8 cellular contexts compared by ENCODE assay signal in genomic region chr11:101915811-101916291, GRCh38. TPM values are rescaled to one million over a fixed set of nuclear protein-coding genes. Genes with fewer than 3 reads are reported as not detected.
A peak's percentile ranks its signal among the peaks of the same experiment; 100 is the strongest.
DNase-seq lines count a peak whose midpoint lies in the region; ATAC-seq lines count a peak whose summit lies in the region.

No MANE protein-coding gene starts in this region.

- peak; percentile 32 to 46 for DNase-seq in AML-193 (lab: John Stamatoyannopoulos, UW)
- DNase-seq in SIG-M5 treated with dmso at 0.1 percent for 504 hours (lab: John Stamatoyannopoulos, UW; ENCODE audit: unreplicated experiment) = peak; percentile 54
- peak in 2 of 10 donors; percentile 4 to 11 for DNase-seq in naive thymus-derived CD8-positive, alpha-beta T cell
- DNase-seq in stimulated activated CD4-positive, alpha-beta T cell treated with anti-CD3 and anti-CD28 coated beads, Interleukin-4, amount 100 ng/mL, for 24 hours = no peak
- DNase-seq in NCI-H146 treated with DMSO at 0.1 percent for 48 hours (lab: John Stamatoyannopoulos, UW; ENCODE audit: unreplicated experiment) = no peak

- no peaks in the 10 kb centered on the region for H3K9me3 ChIP-seq in endocrine pancreas (ENCODE audit: control insufficient read depth, low read length)

- POLR2A ChIA-PET in naive thymus-derived CD8-positive, alpha-beta T cell (lab: Charles Lee) = no interaction called here

- H3K9ac ChIP-seq in endocrine pancreas (ENCODE audit: control insufficient read depth, insufficient read depth, low read length) = peak overlapping the region; percentile 27

- H3K36me3 ChIP-seq in endocrine pancreas (ENCODE audit: control insufficient read depth, insufficient read depth, low read length) = no peaks in the 10 kb centered on the region

- peak; percentile 44 for ATAC-seq in GM18511 (IDR thresholded peaks at IDR 0.05; ENCODE audit: unreplicated experiment)
- peak; percentile 35 for ATAC-seq in HG03139 (IDR thresholded peaks at IDR 0.05; ENCODE audit: unreplicated experiment)
- ATAC-seq in naive thymus-derived CD8-positive, alpha-beta T cell = no peak

- H3K4me3 ChIP-seq in endocrine pancreas (ENCODE audit: control insufficient read depth, insufficient read depth, low read length) = peak overlapping the region; percentile 97

- peaks cover 26% of the 10 kb centered on the region for H3K4me1 ChIP-seq in endocrine pancreas (ENCODE audit: control insufficient read depth, insufficient read depth, low read length)

- H3K4me1 Mint-ChIP-seq in naive thymus-derived CD8-positive, alpha-beta T cell = peaks cover 4 to 34% (median 25%) of the 10 kb centered on the region in 4 donors

- H3K36me3 Mint-ChIP-seq in naive thymus-derived CD8-positive, alpha-beta T cell = no peaks in the 10 kb centered on the region

- peak overlapping the region; percentile 90 to 98 (median 94) for H3K4me3 Mint-ChIP-seq in naive thymus-derived CD8-positive, alpha-beta T cell

- H3K27me3 ChIP-seq in endocrine pancreas (ENCODE audit: control insufficient read depth, insufficient read depth, low read length) = no peaks in the 10 kb centered on the region

- peak overlapping the region; percentile 79 to 97 (median 90) for H3K27ac Mint-ChIP-seq in naive thymus-derived CD8-positive, alpha-beta T cell

- H3K27me3 Mint-ChIP-seq in naive thymus-derived CD8-positive, alpha-beta T cell = peaks cover 0 to 11% (median 4%) of the 10 kb centered on the region in 5 donors

- H3K9me3 Mint-ChIP-seq in naive thymus-derived CD8-positive, alpha-beta T cell = no peaks in the 10 kb centered on the region

RNA-seq across cellular contexts. Expression of gene ANGPTL5, which starts 0.5 kb away (rescaled TPM):
- not detected for total RNA-seq in naive thymus-derived CD8-positive, alpha-beta T cell
- not detected for polyA plus RNA-seq in naive thymus-derived CD8-positive, alpha-beta T cell

RNA-seq across cellular contexts. Expression of gene CEP126, which starts 1.0 kb away (rescaled TPM):
- 1 to 10 TPM; 3.4 to 3.8 TPM for total RNA-seq in naive thymus-derived CD8-positive, alpha-beta T cell
- under 1 TPM; 0.19 to 0.62 (median 0.56) TPM for polyA plus RNA-seq in naive thymus-derived CD8-positive, alpha-beta T cell

Comparison
In these comparisons a context has a peak if more than half of its experiments do, and no peak if none do; other contexts are left out.
1. DNase-seq: peak in AML-193 (2 of 2) and SIG-M5 treated with dmso at 0.1 percent for 504 hours (single experiment); none in stimulated activated CD4-positive, alpha-beta T cell treated with anti-CD3 and anti-CD28 coated beads, Interleukin-4, amount 100 ng/mL, for 24 hours (single experiment) and NCI-H146 treated with DMSO at 0.1 percent for 48 hours (single experiment).
2. ATAC-seq: peak in GM18511 (single experiment) and HG03139 (single experiment); none in naive thymus-derived CD8-positive, alpha-beta T cell (0 of 2).